Comparison of ENCODE assay signal across 2 cellular contexts in genomic region chr1:96361961-96362360, GRCh38.
TF ChIP-seq lines count a peak whose summit lies in the region.

No MANE protein-coding gene starts in this region.

TF ChIP-seq in HCT116, 20 proteins besides CTCF, POLR2A, EP300 and RAD21:
- TF ChIP-seq FOSL1 (IDR thresholded peaks at IDR 0.05; ENCODE audit: low read depth) (no peak), EZH2phosphoT487 (IDR thresholded peaks at IDR 0.05; ENCODE audit: borderline replicate concordance) (no peak), SIN3A (IDR thresholded peaks at IDR 0.05; ENCODE audit: low read depth) (no peak), MAX (IDR thresholded peaks at IDR 0.05) (no peak), EZH2 (IDR thresholded peaks at IDR 0.05) (no peak), SP1 (IDR thresholded peaks at IDR 0.05; ENCODE audit: low read depth) (no peak), JUND (IDR thresholded peaks at IDR 0.05) (no peak), YY1 (IDR thresholded peaks at IDR 0.05; ENCODE audit: extremely low read depth, insufficient replicate concordance, low read depth, low read length) (no peak), REST (IDR thresholded peaks at IDR 0.05; ENCODE audit: low read depth) (no peak), EGR1 (IDR thresholded peaks at IDR 0.05; ENCODE audit: low read depth) (no peak), SRF (IDR thresholded peaks at IDR 0.05; ENCODE audit: low read depth) (no peak), ATF3 (IDR thresholded peaks at IDR 0.05) (no peak), POLR2AphosphoS5 (IDR thresholded peaks at IDR 0.05; ENCODE audit: low read depth, low read length) (no peak), ELF1 (IDR thresholded peaks at IDR 0.05; ENCODE audit: borderline replicate concordance, low read depth) (no peak), ZFX (IDR thresholded peaks at IDR 0.05) (no peak), CEBPB (IDR thresholded peaks at IDR 0.05; ENCODE audit: low read depth) (no peak), ZNF274 (IDR thresholded peaks at IDR 0.05; ENCODE audit: low read depth, low read length) (no peak), TCF7L2 (IDR thresholded peaks at IDR 0.05; ENCODE audit: borderline replicate concordance, extremely low read depth, insufficient read depth, insufficient read length) (no peak), CBX3 (IDR thresholded peaks at IDR 0.05; ENCODE audit: low read depth) (no peak), ZBTB33 (IDR thresholded peaks at IDR 0.05; ENCODE audit: extremely low read depth, insufficient replicate concordance, low read length) (no peak)

TF ChIP-seq in endothelial cell of umbilical vein, 7 proteins besides CTCF, POLR2A, EP300 and RAD21:
- no peak for TF ChIP-seq MYC (IDR thresholded peaks at IDR 0.05; ENCODE audit: low read depth, low read length)
- TF ChIP-seq MAX (IDR thresholded peaks at IDR 0.05; ENCODE audit: insufficient read depth, insufficient read length) = no peak
- TF ChIP-seq POLR2AphosphoS5 (IDR thresholded peaks at IDR 0.05; ENCODE audit: insufficient read depth, low read depth, low read length) = no peak
- no peak for TF ChIP-seq GATA2 (IDR thresholded peaks at IDR 0.05; ENCODE audit: insufficient read depth, insufficient read length, low read depth, low read length)
- TF ChIP-seq FOS (IDR thresholded peaks at IDR 0.05; ENCODE audit: borderline replicate concordance, insufficient read depth, low read length) = no peak
- no peak for TF ChIP-seq EZH2 (IDR thresholded peaks at IDR 0.05; ENCODE audit: borderline replicate concordance, low read depth, low read length, severe bottlenecking)
- no peak for TF ChIP-seq JUN (IDR thresholded peaks at IDR 0.05; ENCODE audit: borderline replicate concordance, insufficient read depth, insufficient read length, low read depth)
